12 cellular contexts compared by ENCODE assay signal in the genomic region with DNA sequence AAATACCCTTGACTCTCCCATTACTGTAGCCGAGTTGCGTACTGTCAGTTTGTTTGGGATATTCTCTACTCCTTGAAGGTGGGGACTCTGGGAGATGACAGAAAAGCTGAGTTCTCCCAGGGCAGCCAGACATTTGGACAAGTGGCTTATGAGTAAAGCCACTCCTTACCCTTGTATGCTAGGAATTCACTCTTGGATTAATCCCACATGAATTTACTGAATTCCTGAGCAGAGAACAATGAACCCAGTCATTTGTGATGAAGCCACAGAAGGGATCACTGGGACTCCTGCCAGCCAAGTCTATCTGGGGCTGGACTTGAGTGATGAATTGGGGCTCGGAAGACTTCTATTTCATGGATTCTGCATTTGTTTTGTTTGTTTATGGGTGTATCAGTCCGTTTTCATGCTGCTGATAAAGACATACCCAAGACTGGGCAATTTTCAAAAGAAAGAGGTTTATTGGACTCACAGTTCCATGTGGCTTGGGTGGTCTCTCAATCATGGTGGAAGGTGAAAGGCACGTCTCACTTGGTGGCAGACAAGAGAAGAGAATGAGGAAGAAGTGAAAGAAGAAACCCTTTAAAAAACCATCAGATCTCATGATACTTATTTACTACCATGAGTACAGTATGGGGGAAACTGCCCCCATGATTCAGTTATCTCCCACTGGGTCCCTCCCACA. TPM values are rescaled to one million over a fixed set of nuclear protein-coding genes. Genes with fewer than 3 reads are reported as not detected.
DNase-seq lines count a peak whose midpoint lies in the region; ATAC-seq and TF ChIP-seq lines count a peak whose summit lies in the region.
"Had no signal": no experiment of that assay in that cellular context is flagged by ENCODE, and none has a peak within 500 bp of the region (broad histone marks: within the 10 kb centered on the region; RNA-seq: fewer than 3 reads in every experiment).

No MANE protein-coding gene starts in this region.

- H3K4me3 ChIP-seq in BJ (ENCODE audit: low read depth, low read length) (no peak overlapping the region), Panc1 (ENCODE audit: low read depth in 2 of 2, low read length in 2 of 2) (no peak overlapping the region), left ventricle myocardium inferior (no peak overlapping the region), right cardiac atrium (ENCODE audit: low read length) (no peak overlapping the region)

- H3K9me3 ChIP-seq in Panc1 (ENCODE audit: control insufficient read depth, insufficient read depth, low read depth, low read length): no peaks in the 10 kb centered on the region
- H3K9me3 ChIP-seq in left ventricle myocardium inferior (replicated peaks): no peaks in the 10 kb centered on the region
- H3K9me3 ChIP-seq in right cardiac atrium (ENCODE audit: control insufficient read depth, low read length): no peaks in the 10 kb centered on the region

- DNase-seq in BJ (ENCODE audit: low read depth) (peak; percentile 85), Panc1 (ENCODE audit: low read depth, low spot score) (no peak), non-pigmented ciliary epithelial cell (ENCODE audit: low read depth) (peak; percentile 87), NCI-H510A (lab: John Stamatoyannopoulos, UW) (no peak), left ventricle myocardium inferior (no peak), right cardiac atrium (no peak)
- DNase-seq: activated CD8-positive, alpha-beta memory T cell treated with anti-CD3 and anti-CD28 coated beads, Interleukin-2, amount 10 ng/mL, durations not matched to agents 7 days and 5 days; cerebellar nuclear complex had no signal

- no peaks in the 10 kb centered on the region for H3K4me1 ChIP-seq in Panc1 (ENCODE audit: control insufficient read depth, insufficient read depth, low read length)
- peaks cover 10% of the 10 kb centered on the region for H3K4me1 ChIP-seq in left ventricle myocardium inferior
- H3K4me1 ChIP-seq in right cardiac atrium (ENCODE audit: control insufficient read depth, insufficient read depth, low read length): no peaks in the 10 kb centered on the region

- H3K36me3 ChIP-seq in BJ (ENCODE audit: control insufficient read depth, insufficient read depth, low read length) (no peaks in the 10 kb centered on the region), Panc1 (ENCODE audit: control insufficient read depth, insufficient read depth, low read length) (no peaks in the 10 kb centered on the region), left ventricle myocardium inferior (no peaks in the 10 kb centered on the region)

- POLR2A ChIA-PET in BJ (lab: Charles Lee) (no interaction called here), Panc1 (lab: Charles Lee) (no interaction called here)

- in situ Hi-C loops in Panc1 (cut with HindIII; ENCODE audit: low pct_unique_long_range_greater_than_20kb, low sequenced_read_pairs): no loop called here

- ATAC-seq in Panc1 (peak; percentile 60; the same call in 1 of the 2 replicates), esophagus mucosa (peak; percentile 58), GM21360 (IDR thresholded peaks at IDR 0.05; ENCODE audit: unreplicated experiment) (no peak), right cardiac atrium (no peak)
- ATAC-seq: activated CD8-positive, alpha-beta memory T cell treated with anti-CD3 and anti-CD28 coated beads, Interleukin-2, amount 10 ng/mL, durations not matched to agents 7 days and 5 days; Right ventricle myocardium inferior had no signal

- no peak overlapping the region for H3K27ac ChIP-seq in Panc1 (ENCODE audit: low read length)
- H3K27ac ChIP-seq in left ventricle myocardium inferior (replicated peaks): no peak overlapping the region
- H3K27ac ChIP-seq in right cardiac atrium (ENCODE audit: low read length): no peak overlapping the region

- CTCF ChIA-PET in BJ (lab: Yijun Ruan, JAX) (interaction anchor here (0.9 to 2.0 kb wide), 4 partner anchors 15 to 399 kb away, joined by 3 to 5 read pairs (median 4); no protein-coding TSS in a partner anchor), Panc1 (lab: Charles Lee) (interaction anchor here (0.5 kb wide), 1 partner anchor 956 kb away, joined by 5 read pairs; no protein-coding TSS in a partner anchor)

- no TSS peak for BruUV-seq in Panc1 (replicated peaks; lab: Mats Ljungman, UMichigan)

- TF ChIP-seq CTCF in BJ (IDR thresholded peaks at IDR 0.05; ENCODE audit: insufficient read depth, low read depth, low read length) (no peak), Panc1 (IDR thresholded peaks at IDR 0.05) (no peak), left ventricle myocardium inferior (IDR thresholded peaks at IDR 0.05; ENCODE audit: borderline replicate concordance) (no peak)

- intact Hi-C loops in Panc1 (cut with micrococcal nuclease; ENCODE audit: unreplicated experiment): no loop called here
- intact Hi-C loops in left ventricle myocardium inferior (cut with micrococcal nuclease): no loop called here
- intact Hi-C loops in right cardiac atrium (cut with DNase I): no loop called here

- H3K27me3 ChIP-seq in BJ (ENCODE audit: control insufficient read depth, insufficient read depth, low read length) (no peaks in the 10 kb centered on the region), Panc1 (ENCODE audit: control insufficient read depth, insufficient read depth, low read length) (peaks cover 6% of the 10 kb centered on the region), left ventricle myocardium inferior (ENCODE audit: low read depth) (peaks cover 4% of the 10 kb centered on the region), right cardiac atrium (ENCODE audit: control insufficient read depth, insufficient read depth) (no peaks in the 10 kb centered on the region)

- WGBS in right cardiac atrium: 71% methylated on average over 5 of the region's 5 CpGs

RNA-seq across cellular contexts. Expression of gene C1orf116, which starts 25.1 kb away (rescaled TPM):
- polyA plus RNA-seq in BJ (2011; rRNA removed) (not detected in 2 replicates), right cardiac atrium (0.05 TPM)
- polyA minus RNA-seq in BJ (2011; rRNA and poly(A)+ RNA removed): not detected in 2 replicates
- total RNA-seq in Panc1 (2021; ENCODE audit: unreplicated experiment) (0.08 TPM), esophagus mucosa (62.2 TPM), left ventricle myocardium inferior (0.74 TPM), right cardiac atrium (under 1 TPM in 3 of 4 donors, not detected in 1; 0.06 to 0.14 (median 0.08) TPM)
- polyA plus RNA-seq in Panc1 (2012; ENCODE audit: insufficient read length): not detected
- total RNA-seq: activated CD8-positive, alpha-beta memory T cell treated with anti-CD3 and anti-CD28 coated beads, Interleukin-2, amount 10 ng/mL, durations not matched to agents 7 days and 5 days; lung microvascular endothelial cell had no signal

RNA-seq across cellular contexts. Expression of gene FCAMR, which starts 37.2 kb away (rescaled TPM):
- polyA plus RNA-seq in BJ (2011; rRNA removed) (not detected in 2 replicates), right cardiac atrium (not detected)
- polyA minus RNA-seq in BJ (2011; rRNA and poly(A)+ RNA removed): 0.14 TPM in 1 of 2 replicates, not detected in the other
- total RNA-seq in Panc1 (2021; ENCODE audit: unreplicated experiment) (not detected), esophagus mucosa (0.08 TPM), left ventricle myocardium inferior (not detected), right cardiac atrium (not detected)
- polyA plus RNA-seq in Panc1 (2012; ENCODE audit: insufficient read length): not detected
- total RNA-seq: activated CD8-positive, alpha-beta memory T cell treated with anti-CD3 and anti-CD28 coated beads, Interleukin-2, amount 10 ng/mL, durations not matched to agents 7 days and 5 days; lung microvascular endothelial cell; Right ventricle myocardium inferior had no signal

RNA-seq across cellular contexts. Expression of gene YOD1, which starts 43.5 kb away (rescaled TPM):
- 1.2 and 2.5 TPM in 2 replicates for polyA plus RNA-seq in BJ (2011; rRNA removed)
- 2.6 and 3.4 TPM in 2 replicates for polyA minus RNA-seq in BJ (2011; rRNA and poly(A)+ RNA removed)
- 7.1 TPM for total RNA-seq in Panc1 (2021; ENCODE audit: unreplicated experiment)
- 1.6 TPM for polyA plus RNA-seq in Panc1 (2012; ENCODE audit: insufficient read length)
- 14.4 TPM for total RNA-seq in esophagus mucosa
- 4.2 TPM for total RNA-seq in left ventricle myocardium inferior
- 1 to 10 TPM; 4.6 to 5.0 (median 4.8) TPM for total RNA-seq in right cardiac atrium
- 1.6 TPM for polyA plus RNA-seq in right cardiac atrium

RNA-seq across cellular contexts. Expression of gene PFKFB2, which starts 45.6 kb away (rescaled TPM):
- polyA plus RNA-seq in BJ (2011; rRNA removed): 1.5 and 1.9 TPM in 2 replicates
- 1.2 and 1.8 TPM in 2 replicates for polyA minus RNA-seq in BJ (2011; rRNA and poly(A)+ RNA removed)
- total RNA-seq in Panc1 (2021; ENCODE audit: unreplicated experiment): 35.6 TPM
- polyA plus RNA-seq in Panc1 (2012; ENCODE audit: insufficient read length): 12.0 TPM
- 20.3 TPM for total RNA-seq in esophagus mucosa
- total RNA-seq in left ventricle myocardium inferior: 107 TPM
- total RNA-seq in right cardiac atrium: 10 to 100 TPM; 16.4 to 29.7 (median 21.7) TPM
- polyA plus RNA-seq in right cardiac atrium: 9.4 TPM

Comparison
In these comparisons a context has a peak if more than half of its experiments do, and no peak if none do; other contexts are left out.
1. DNase-seq: peak in BJ (single experiment) and non-pigmented ciliary epithelial cell (single experiment); none in Panc1 (single experiment), NCI-H510A (single experiment), left ventricle myocardium inferior (single experiment) and right cardiac atrium (0 of 3).
2. ATAC-seq: peak in Panc1 (single experiment) and esophagus mucosa (single experiment); none in GM21360 (single experiment) and right cardiac atrium (0 of 2).
3. RNA of gene C1orf116, which starts 25.1 kb away (total RNA-seq): 62.2 TPM in esophagus mucosa (single experiment); 0.74 TPM in left ventricle myocardium inferior (single experiment), 0.06 to 0.14 TPM in right cardiac atrium and 0.08 TPM in Panc1 (single experiment); every median in the first group is over 10 times any median in the second.